ENCODE assay signal across 11 cellular contexts in genomic region chr6:17472653-17473183, GRCh38.
DNase-seq lines count a peak whose midpoint lies in the region; ATAC-seq and TF ChIP-seq lines count a peak whose summit lies in the region.
"Had no signal": no experiment of that assay in that cellular context is flagged by ENCODE, and none has a peak within 500 bp of the region (broad histone marks: within the 10 kb centered on the region; RNA-seq: fewer than 3 reads in every experiment).

No MANE protein-coding gene starts in this region.

- H2AFZ ChIP-seq in osteoblast (ENCODE audit: low read length) = no peak overlapping the region

- H3K36me3 ChIP-seq in osteoblast (ENCODE audit: insufficient read depth, low read length) = no peaks in the 10 kb centered on the region
- H3K36me3 ChIP-seq: upper lobe of right lung had no signal

- in situ Hi-C loops in Caki2 (cut with HindIII; ENCODE audit: low pct_unique_long_range_greater_than_20kb, low sequenced_read_pairs) = no loop called here

- peak; percentile 96 for DNase-seq in Caki2 (ENCODE audit: low read depth)
- peak; percentile 94 for DNase-seq in NCI-H69 (lab: John Stamatoyannopoulos, UW)
- DNase-seq in fibroblast of villous mesenchyme (ENCODE audit: low read depth) = peak; percentile 24
- no peak for DNase-seq in osteoblast (ENCODE audit: insufficient read length, low spot score, missing footprints)
- DNase-seq in SW 1271 (lab: John Stamatoyannopoulos, UW) = no peak
- no peak for DNase-seq in COR-L47 (lab: John Stamatoyannopoulos, UW)
- no peak for DNase-seq in left lobe of liver (ENCODE audit: low spot score)
- no peak for DNase-seq in activated CD8-positive, alpha-beta memory T cell treated with anti-CD3 and anti-CD28 coated beads, Interleukin-2, amount 50 U/mL, for 4 hours
- DNase-seq: activated CD8-positive, alpha-beta T cell treated with anti-CD3 and anti-CD28 coated beads, Interleukin-2, amount 10 ng/mL, durations not matched to agents 7 days and 5 days; effector memory CD4-positive, alpha-beta T cell; upper lobe of right lung had no signal

- H3K4me3 ChIP-seq in fibroblast of villous mesenchyme (ENCODE audit: low read depth, low read length) (no peak overlapping the region), osteoblast (ENCODE audit: insufficient read depth, low read length) (no peak overlapping the region)
- H3K4me3 ChIP-seq: upper lobe of right lung had no signal

- H3K4me1 ChIP-seq in osteoblast (ENCODE audit: insufficient read depth, low read length) = peaks cover 18% of the 10 kb centered on the region

- no peaks in the 10 kb centered on the region for H3K27me3 ChIP-seq in osteoblast (ENCODE audit: insufficient read depth, low read length)
- H3K27me3 ChIP-seq: upper lobe of right lung had no signal

- no peak overlapping the region for H3K4me2 ChIP-seq in osteoblast (ENCODE audit: insufficient read depth, low read length)

- no peaks in the 10 kb centered on the region for H3K79me2 ChIP-seq in osteoblast (ENCODE audit: insufficient read depth, low read length)

- TF ChIP-seq CTCF in fibroblast of villous mesenchyme (IDR thresholded peaks at IDR 0.05; ENCODE audit: insufficient read depth, low read depth, low read length) = no peak
- no peak for TF ChIP-seq CTCF in osteoblast (IDR thresholded peaks at IDR 0.05; ENCODE audit: extremely low read depth, low read depth, low read length)

- H4K20me1 ChIP-seq in osteoblast (ENCODE audit: insufficient read depth, low read length) = no peaks in the 10 kb centered on the region

- no peak for ATAC-seq in left lobe of liver
- ATAC-seq: activated CD8-positive, alpha-beta T cell treated with anti-CD3 and anti-CD28 coated beads, Interleukin-2, amount 10 ng/mL, durations not matched to agents 7 days and 5 days; upper lobe of right lung had no signal

- no peaks in the 10 kb centered on the region for H3K9me3 ChIP-seq in osteoblast (ENCODE audit: low read depth, low read length)
- H3K9me3 ChIP-seq: upper lobe of right lung had no signal

- H3K27ac ChIP-seq in osteoblast (ENCODE audit: low read depth, low read length) = peak overlapping the region; percentile 54
- H3K27ac ChIP-seq: upper lobe of right lung had no signal

Comparison
In these comparisons a context has a peak if more than half of its experiments do, and no peak if none do; other contexts are left out.
1. DNase-seq: peak in Caki2 (single experiment), NCI-H69 (single experiment) and fibroblast of villous mesenchyme (single experiment); none in osteoblast (single experiment), SW 1271 (0 of 2), COR-L47 (single experiment), left lobe of liver (single experiment) and activated CD8-positive, alpha-beta memory T cell treated with anti-CD3 and anti-CD28 coated beads, Interleukin-2, amount 50 U/mL, for 4 hours (single experiment).